Comparison of ENCODE assay signal across 1 cellular context in the genomic region with DNA sequence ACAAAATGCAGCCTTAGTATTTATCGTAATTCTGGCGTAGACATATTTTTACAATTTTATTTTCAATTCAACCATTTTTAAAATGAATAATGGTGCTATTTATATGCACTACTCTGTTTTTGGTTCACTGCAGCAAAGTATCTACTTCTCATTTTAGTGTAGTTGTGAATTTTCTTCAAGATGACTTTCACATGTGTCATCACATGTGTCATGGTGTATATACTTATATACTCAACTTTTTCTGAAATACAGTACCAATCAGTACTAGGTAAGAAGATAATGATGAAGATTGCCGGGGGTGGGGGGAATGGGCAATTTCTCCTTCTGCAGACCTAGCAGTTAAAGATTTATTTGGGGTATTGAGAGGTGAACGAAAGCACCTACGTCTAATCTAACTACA.
TF ChIP-seq lines count a peak whose summit lies in the region.

No MANE protein-coding gene starts in this region.

TF ChIP-seq in IMR-90, 13 proteins besides CTCF, POLR2A, EP300 and RAD21 (continued from another document):
- TF ChIP-seq CHD1 (IDR thresholded peaks at IDR 0.05; ENCODE audit: low read depth, low read length), result no peak
- TF ChIP-seq SMC3 (IDR thresholded peaks at IDR 0.05; ENCODE audit: low read depth, low read length), result no peak
- TF ChIP-seq NFE2L2 (IDR thresholded peaks at IDR 0.05; ENCODE audit: low read depth, low read length), result no peak
- TF ChIP-seq CEBPB (IDR thresholded peaks at IDR 0.05; ENCODE audit: low read depth, low read length), result no peak
